Comparison of ENCODE assay signal across 1 cellular context in the genomic region with DNA sequence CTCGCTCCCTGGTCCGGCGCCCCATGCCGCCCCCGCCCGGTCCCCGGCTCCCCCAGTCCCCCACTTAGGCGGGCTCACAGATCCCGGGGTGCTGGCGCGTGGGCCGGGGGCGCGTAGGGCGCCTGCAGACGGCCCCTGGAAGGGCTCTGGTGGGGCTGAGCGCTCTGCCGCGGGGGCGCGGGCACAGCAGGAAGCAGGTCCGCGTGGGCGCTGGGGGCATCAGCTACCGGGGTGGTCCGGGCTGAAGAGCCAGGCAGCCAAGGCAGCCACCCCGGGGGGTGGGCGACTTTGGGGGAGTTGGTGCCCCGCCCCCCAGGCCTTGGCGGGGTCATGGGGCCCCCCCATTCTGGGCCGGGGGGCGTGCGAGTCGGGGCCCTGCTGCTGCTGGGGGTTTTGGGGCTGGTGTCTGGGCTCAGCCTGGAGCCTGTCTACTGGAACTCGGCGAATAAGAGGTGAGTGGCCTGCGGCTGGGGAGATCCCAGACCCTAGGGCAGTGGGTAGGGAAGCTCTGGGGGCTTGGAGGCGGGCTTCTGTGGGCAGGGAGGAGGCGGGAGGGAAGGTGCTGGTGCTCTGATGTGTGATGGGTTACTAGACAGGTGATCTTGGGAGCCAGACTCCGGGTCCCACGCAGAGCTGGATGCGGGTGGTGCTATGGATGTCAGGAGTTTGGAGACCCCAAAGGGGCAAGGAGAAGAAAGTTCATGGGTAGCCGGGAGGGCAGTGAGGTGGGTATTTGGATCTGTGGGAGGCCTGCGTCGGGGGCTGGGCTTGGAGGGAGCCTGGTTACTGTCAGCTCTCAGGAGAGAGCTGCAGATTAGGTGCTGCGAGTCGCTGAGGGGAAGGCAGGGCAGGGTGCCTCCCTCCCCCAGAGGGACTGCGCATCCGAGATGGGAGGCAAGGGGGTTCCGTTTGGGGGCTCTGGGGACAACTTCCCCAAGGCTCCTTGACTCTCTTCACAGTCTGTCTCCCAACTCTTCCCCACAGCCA.
A peak's percentile ranks its signal among the peaks of the same experiment; 100 is the strongest.
TF ChIP-seq lines count a peak whose summit lies in the region.

No MANE protein-coding gene starts in this region.

TF ChIP-seq in HEK293, 187 proteins besides CTCF, POLR2A, EP300 and RAD21 (continued from another document):
- TF ChIP-seq, protein P1, sequence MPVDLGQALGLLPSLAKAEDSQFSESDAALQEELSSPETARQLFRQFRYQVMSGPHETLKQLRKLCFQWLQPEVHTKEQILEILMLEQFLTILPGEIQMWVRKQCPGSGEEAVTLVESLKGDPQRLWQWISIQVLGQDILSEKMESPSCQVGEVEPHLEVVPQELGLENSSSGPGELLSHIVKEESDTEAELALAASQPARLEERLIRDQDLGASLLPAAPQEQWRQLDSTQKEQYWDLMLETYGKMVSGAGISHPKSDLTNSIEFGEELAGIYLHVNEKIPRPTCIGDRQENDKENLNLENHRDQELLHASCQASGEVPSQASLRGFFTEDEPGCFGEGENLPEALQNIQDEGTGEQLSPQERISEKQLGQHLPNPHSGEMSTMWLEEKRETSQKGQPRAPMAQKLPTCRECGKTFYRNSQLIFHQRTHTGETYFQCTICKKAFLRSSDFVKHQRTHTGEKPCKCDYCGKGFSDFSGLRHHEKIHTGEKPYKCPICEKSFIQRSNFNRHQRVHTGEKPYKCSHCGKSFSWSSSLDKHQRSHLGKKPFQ (tag by site-specific recombination; IDR thresholded peaks at IDR 0.05), result no peak
- TF ChIP-seq ZFHX2 (tag by site-specific recombination; conservative IDR thresholded peaks at IDR 0.05) (peak; percentile 92), ZNF423 (tag by site-specific recombination; IDR thresholded peaks at IDR 0.05) (0 out of 2 replicates have a peak, but pooled peaks have one; percentile 16), ZNF530 (tag by site-specific recombination; IDR thresholded peaks at IDR 0.05; ENCODE audit: low read depth) (no peak), ZIC2 (tag by site-specific recombination; IDR thresholded peaks at IDR 0.05) (peak; percentile 70), ZNF335 (tag by site-specific recombination; conservative IDR thresholded peaks at IDR 0.05) (peak; percentile 61), KLF1 (tag by site-specific recombination; IDR thresholded peaks at IDR 0.05) (no peak), ZNF175 (tag by site-specific recombination; IDR thresholded peaks at IDR 0.05) (no peak), ZNF560 (tag by site-specific recombination; IDR thresholded peaks at IDR 0.05; ENCODE audit: borderline replicate concordance) (no peak), SP3 (tag by site-specific recombination; IDR thresholded peaks at IDR 0.05) (no peak; the same call in 1 of the 2 replicates), ZNF664 (tag by site-specific recombination; IDR thresholded peaks at IDR 0.05) (no peak), BCL11A (tag by site-specific recombination; IDR thresholded peaks at IDR 0.05; ENCODE audit: low read depth) (no peak), GLIS2 (tag by site-specific recombination; IDR thresholded peaks at IDR 0.05) (peak; percentile 74), ZNF600 (tag by site-specific recombination; IDR thresholded peaks at IDR 0.05) (peak; percentile 22; the same call in 1 of the 2 replicates), ZBTB17 (tag by site-specific recombination; IDR thresholded peaks at IDR 0.05) (peak; percentile 38; the same call in 1 of the 2 replicates), ZNF830 (tag by site-specific recombination; IDR thresholded peaks at IDR 0.05; ENCODE audit: low read depth) (no peak), HOXD13 (CRISPR knock-in tag; IDR thresholded peaks at IDR 0.05; ENCODE audit: borderline replicate concordance) (no peak), YY2 (tag by site-specific recombination; IDR thresholded peaks at IDR 0.05) (no peak), ZNF416 (tag by site-specific recombination; IDR thresholded peaks at IDR 0.05) (no peak), ZBTB8A (tag by site-specific recombination; IDR thresholded peaks at IDR 0.05) (peak; percentile 94), OVOL3 (tag by site-specific recombination; IDR thresholded peaks at IDR 0.05) (no peak), GLIS1 (tag by site-specific recombination; IDR thresholded peaks at IDR 0.05) (peak; percentile 34)
- TF ChIP-seq, protein P2, sequence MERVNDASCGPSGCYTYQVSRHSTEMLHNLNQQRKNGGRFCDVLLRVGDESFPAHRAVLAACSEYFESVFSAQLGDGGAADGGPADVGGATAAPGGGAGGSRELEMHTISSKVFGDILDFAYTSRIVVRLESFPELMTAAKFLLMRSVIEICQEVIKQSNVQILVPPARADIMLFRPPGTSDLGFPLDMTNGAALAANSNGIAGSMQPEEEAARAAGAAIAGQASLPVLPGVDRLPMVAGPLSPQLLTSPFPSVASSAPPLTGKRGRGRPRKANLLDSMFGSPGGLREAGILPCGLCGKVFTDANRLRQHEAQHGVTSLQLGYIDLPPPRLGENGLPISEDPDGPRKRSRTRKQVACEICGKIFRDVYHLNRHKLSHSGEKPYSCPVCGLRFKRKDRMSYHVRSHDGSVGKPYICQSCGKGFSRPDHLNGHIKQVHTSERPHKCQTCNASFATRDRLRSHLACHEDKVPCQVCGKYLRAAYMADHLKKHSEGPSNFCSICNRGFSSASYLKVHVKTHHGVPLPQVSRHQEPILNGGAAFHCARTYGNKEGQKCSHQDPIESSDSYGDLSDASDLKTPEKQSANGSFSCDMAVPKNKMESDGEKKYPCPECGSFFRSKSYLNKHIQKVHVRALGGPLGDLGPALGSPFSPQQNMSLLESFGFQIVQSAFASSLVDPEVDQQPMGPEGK (tag by site-specific recombination; IDR thresholded peaks at IDR 0.05), result peak; percentile 93
- TF ChIP-seq, protein P3, sequence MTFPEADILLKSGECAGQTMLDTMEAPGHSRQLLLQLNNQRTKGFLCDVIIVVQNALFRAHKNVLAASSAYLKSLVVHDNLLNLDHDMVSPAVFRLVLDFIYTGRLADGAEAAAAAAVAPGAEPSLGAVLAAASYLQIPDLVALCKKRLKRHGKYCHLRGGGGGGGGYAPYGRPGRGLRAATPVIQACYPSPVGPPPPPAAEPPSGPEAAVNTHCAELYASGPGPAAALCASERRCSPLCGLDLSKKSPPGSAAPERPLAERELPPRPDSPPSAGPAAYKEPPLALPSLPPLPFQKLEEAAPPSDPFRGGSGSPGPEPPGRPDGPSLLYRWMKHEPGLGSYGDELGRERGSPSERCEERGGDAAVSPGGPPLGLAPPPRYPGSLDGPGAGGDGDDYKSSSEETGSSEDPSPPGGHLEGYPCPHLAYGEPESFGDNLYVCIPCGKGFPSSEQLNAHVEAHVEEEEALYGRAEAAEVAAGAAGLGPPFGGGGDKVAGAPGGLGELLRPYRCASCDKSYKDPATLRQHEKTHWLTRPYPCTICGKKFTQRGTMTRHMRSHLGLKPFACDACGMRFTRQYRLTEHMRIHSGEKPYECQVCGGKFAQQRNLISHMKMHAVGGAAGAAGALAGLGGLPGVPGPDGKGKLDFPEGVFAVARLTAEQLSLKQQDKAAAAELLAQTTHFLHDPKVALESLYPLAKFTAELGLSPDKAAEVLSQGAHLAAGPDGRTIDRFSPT (tag by site-specific recombination; IDR thresholded peaks at IDR 0.05), result 0 out of 2 replicates have a peak, but pooled peaks have one; percentile 36
- TF ChIP-seq, protein P4, sequence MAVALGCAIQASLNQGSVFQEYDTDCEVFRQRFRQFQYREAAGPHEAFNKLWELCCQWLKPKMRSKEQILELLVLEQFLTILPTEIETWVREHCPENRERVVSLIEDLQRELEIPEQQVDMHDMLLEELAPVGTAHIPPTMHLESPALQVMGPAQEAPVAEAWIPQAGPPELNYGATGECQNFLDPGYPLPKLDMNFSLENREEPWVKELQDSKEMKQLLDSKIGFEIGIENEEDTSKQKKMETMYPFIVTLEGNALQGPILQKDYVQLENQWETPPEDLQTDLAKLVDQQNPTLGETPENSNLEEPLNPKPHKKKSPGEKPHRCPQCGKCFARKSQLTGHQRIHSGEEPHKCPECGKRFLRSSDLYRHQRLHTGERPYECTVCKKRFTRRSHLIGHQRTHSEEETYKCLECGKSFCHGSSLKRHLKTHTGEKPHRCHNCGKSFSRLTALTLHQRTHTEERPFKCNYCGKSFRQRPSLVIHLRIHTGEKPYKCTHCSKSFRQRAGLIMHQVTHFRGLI (tag by site-specific recombination; IDR thresholded peaks at IDR 0.05), result peak; percentile 57; the same call in 1 of the 2 replicates
- TF ChIP-seq, protein P5, sequence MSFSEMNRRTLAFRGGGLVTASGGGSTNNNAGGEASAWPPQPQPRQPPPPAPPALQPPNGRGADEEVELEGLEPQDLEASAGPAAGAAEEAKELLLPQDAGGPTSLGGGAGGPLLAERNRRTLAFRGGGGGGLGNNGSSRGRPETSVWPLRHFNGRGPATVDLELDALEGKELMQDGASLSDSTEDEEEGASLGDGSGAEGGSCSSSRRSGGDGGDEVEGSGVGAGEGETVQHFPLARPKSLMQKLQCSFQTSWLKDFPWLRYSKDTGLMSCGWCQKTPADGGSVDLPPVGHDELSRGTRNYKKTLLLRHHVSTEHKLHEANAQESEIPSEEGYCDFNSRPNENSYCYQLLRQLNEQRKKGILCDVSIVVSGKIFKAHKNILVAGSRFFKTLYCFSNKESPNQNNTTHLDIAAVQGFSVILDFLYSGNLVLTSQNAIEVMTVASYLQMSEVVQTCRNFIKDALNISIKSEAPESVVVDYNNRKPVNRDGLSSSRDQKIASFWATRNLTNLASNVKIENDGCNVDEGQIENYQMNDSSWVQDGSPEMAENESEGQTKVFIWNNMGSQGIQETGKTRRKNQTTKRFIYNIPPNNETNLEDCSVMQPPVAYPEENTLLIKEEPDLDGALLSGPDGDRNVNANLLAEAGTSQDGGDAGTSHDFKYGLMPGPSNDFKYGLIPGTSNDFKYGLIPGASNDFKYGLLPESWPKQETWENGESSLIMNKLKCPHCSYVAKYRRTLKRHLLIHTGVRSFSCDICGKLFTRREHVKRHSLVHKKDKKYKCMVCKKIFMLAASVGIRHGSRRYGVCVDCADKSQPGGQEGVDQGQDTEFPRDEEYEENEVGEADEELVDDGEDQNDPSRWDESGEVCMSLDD (tag by site-specific recombination; IDR thresholded peaks at IDR 0.05), result peak; percentile 97
- TF ChIP-seq, protein P6, sequence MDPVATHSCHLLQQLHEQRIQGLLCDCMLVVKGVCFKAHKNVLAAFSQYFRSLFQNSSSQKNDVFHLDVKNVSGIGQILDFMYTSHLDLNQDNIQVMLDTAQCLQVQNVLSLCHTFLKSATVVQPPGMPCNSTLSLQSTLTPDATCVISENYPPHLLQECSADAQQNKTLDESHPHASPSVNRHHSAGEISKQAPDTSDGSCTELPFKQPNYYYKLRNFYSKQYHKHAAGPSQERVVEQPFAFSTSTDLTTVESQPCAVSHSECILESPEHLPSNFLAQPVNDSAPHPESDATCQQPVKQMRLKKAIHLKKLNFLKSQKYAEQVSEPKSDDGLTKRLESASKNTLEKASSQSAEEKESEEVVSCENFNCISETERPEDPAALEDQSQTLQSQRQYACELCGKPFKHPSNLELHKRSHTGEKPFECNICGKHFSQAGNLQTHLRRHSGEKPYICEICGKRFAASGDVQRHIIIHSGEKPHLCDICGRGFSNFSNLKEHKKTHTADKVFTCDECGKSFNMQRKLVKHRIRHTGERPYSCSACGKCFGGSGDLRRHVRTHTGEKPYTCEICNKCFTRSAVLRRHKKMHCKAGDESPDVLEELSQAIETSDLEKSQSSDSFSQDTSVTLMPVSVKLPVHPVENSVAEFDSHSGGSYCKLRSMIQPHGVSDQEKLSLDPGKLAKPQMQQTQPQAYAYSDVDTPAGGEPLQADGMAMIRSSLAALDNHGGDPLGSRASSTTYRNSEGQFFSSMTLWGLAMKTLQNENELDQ (tag by site-specific recombination; IDR thresholded peaks at IDR 0.05; ENCODE audit: low read depth), result no peak
- TF ChIP-seq, protein P7, sequence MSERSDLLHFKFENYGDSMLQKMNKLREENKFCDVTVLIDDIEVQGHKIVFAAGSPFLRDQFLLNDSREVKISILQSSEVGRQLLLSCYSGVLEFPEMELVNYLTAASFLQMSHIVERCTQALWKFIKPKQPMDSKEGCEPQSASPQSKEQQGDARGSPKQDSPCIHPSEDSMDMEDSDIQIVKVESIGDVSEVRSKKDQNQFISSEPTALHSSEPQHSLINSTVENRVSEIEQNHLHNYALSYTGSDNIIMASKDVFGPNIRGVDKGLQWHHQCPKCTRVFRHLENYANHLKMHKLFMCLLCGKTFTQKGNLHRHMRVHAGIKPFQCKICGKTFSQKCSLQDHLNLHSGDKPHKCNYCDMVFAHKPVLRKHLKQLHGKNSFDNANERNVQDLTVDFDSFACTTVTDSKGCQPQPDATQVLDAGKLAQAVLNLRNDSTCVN (tag by site-specific recombination; optimal IDR thresholded peaks at IDR 0.05), result peak; percentile 69
